8 cellular contexts compared by ENCODE assay signal in genomic region chr18:25921677-25922421, GRCh38.
DNase-seq lines count a peak whose midpoint lies in the region; ATAC-seq, FAIRE-seq and TF ChIP-seq lines count a peak whose summit lies in the region.

No MANE protein-coding gene starts in this region.

- H3K36me3 ChIP-seq in SJCRH30 (no peaks in the 10 kb centered on the region), lower lobe of right lung (no peaks in the 10 kb centered on the region)

- H3K4me3 ChIP-seq in SJCRH30 = no peak overlapping the region
- no peak overlapping the region for H3K4me3 ChIP-seq in lower lobe of right lung

- no peak overlapping the region for H3K27ac ChIP-seq in SJCRH30
- no peak overlapping the region for H3K27ac ChIP-seq in lower lobe of right lung

- H3K4me1 ChIP-seq in SJCRH30 (no peaks in the 10 kb centered on the region), lower lobe of right lung (peaks cover 3% of the 10 kb centered on the region)

- peak; percentile 56 for ATAC-seq in GM19324 (IDR thresholded peaks at IDR 0.05; ENCODE audit: low FRiP score, unreplicated experiment)
- peak; percentile 19 to 29 for ATAC-seq in lower lobe of right lung

- TF ChIP-seq CTCF in lower lobe of right lung (IDR thresholded peaks at IDR 0.05) = peak; percentile 45

- H3K9me3 ChIP-seq in SJCRH30 (replicated peaks) = no peaks in the 10 kb centered on the region
- no peaks in the 10 kb centered on the region for H3K9me3 ChIP-seq in lower lobe of right lung

- DNase-seq in COR-L47 (lab: John Stamatoyannopoulos, UW) = peak; percentile 63
- peak; percentile 10 for DNase-seq in HTR-8/SVneo (ENCODE audit: insufficient read length, low spot score)
- peak; percentile 43 to 62 for DNase-seq in SJCRH30
- DNase-seq in astrocyte of the hippocampus (ENCODE audit: low read depth, low spot score) = peak; percentile 5
- DNase-seq in lower lobe of right lung = no peak
- no peak for DNase-seq in putamen (ENCODE audit: low spot score)
- no peak for DNase-seq in effector CD8-positive, alpha-beta T cell (lab: John Stamatoyannopoulos, UW)

- intact Hi-C loops in lower lobe of right lung (cut with DNase I) = no loop called here

- no peaks in the 10 kb centered on the region for H3K27me3 ChIP-seq in SJCRH30
- H3K27me3 ChIP-seq in lower lobe of right lung (ENCODE audit: low read depth) = no peaks in the 10 kb centered on the region

- FAIRE-seq in HTR-8/SVneo (lab: Jason Lieb, UNC) = no peak

Comparison
In these comparisons a context has a peak if more than half of its experiments do, and no peak if none do; other contexts are left out.
1. DNase-seq: peak in COR-L47 (single experiment), HTR-8/SVneo (single experiment), SJCRH30 (2 of 2) and astrocyte of the hippocampus (single experiment); none in lower lobe of right lung (single experiment), putamen (single experiment) and effector CD8-positive, alpha-beta T cell (single experiment).